In genomic region chr1:1599030-1599916, GRCh38 we compare ENCODE assay signal across 7 cellular contexts. TPM values are rescaled to one million over a fixed set of nuclear protein-coding genes. Genes with fewer than 3 reads are reported as not detected.
A peak's percentile ranks its signal among the peaks of the same experiment; 100 is the strongest.
DNase-seq lines count a peak whose midpoint lies in the region; ATAC-seq, FAIRE-seq and TF ChIP-seq lines count a peak whose summit lies in the region.

No MANE protein-coding gene starts in this region.

- peaks cover 5% of the 10 kb centered on the region for H4K20me1 ChIP-seq in astrocyte (ENCODE audit: insufficient read depth, low read length)

- intact Hi-C loops in transverse colon (cut with DNase I; ENCODE audit: low total_unique reads): no loop called here

- H3K4me1 Mint-ChIP-seq in astrocyte (ENCODE audit: low read depth, unreplicated experiment): no peaks in the 10 kb centered on the region
- H3K4me1 Mint-ChIP-seq in immature natural killer cell: peaks cover 0 to 5% of the 10 kb centered on the region in 2 donors

- H3K27me3 ChIP-seq in astrocyte (ENCODE audit: insufficient read depth, low read length) (peaks cover 13% of the 10 kb centered on the region), transverse colon (peaks cover 62% of the 10 kb centered on the region)

- WGBS in transverse colon (ENCODE audit: low coverage in 1 of 2), 2 donors: 12% methylated on average over 79 of the region's 108 CpGs; no CpG with 5 or more reads in 1 of the 2 donors

- H3K36me3 Mint-ChIP-seq in astrocyte (ENCODE audit: low read depth, unreplicated experiment): no peaks in the 10 kb centered on the region
- no peaks in the 10 kb centered on the region for H3K36me3 Mint-ChIP-seq in immature natural killer cell

- H3K4me1 ChIP-seq in astrocyte (ENCODE audit: insufficient read depth, low read length): peaks cover 10% of the 10 kb centered on the region
- H3K4me1 ChIP-seq in transverse colon: peaks cover 5 to 15% (median 10%) of the 10 kb centered on the region in 4 donors

- TF ChIP-seq POLR2A in transverse colon (IDR thresholded peaks at IDR 0.05): no peak

- no peaks in the 10 kb centered on the region for H3K79me2 ChIP-seq in astrocyte (ENCODE audit: insufficient read depth, low read length)

- H3K4me3 Mint-ChIP-seq in astrocyte (ENCODE audit: unreplicated experiment) (peak overlapping the region; percentile 80), immature natural killer cell (peak overlapping the region; percentile 62 to 72 (median 69))

- H3K27me3 Mint-ChIP-seq in astrocyte (ENCODE audit: low read depth, unreplicated experiment) (peaks cover 19% of the 10 kb centered on the region), immature natural killer cell (ENCODE audit: low read depth in 3 of 3) (peaks cover 0 to 3% (median 0%) of the 10 kb centered on the region in 3 donors)

- no peak overlapping the region for H3K27ac Mint-ChIP-seq in astrocyte (ENCODE audit: unreplicated experiment)
- no peak overlapping the region for H3K27ac Mint-ChIP-seq in immature natural killer cell

- DNase-seq in GDM1 (lab: John Stamatoyannopoulos, UW) (peak; percentile 30), NCI-H226 (peak; percentile 43), astrocyte (ENCODE audit: low read depth) (no peak), immature natural killer cell (peak; percentile 51 to 63 (median 58)), transverse colon (no peak), omental fat pad (ENCODE audit: low spot score) (no peak), DMS114 treated with DMSO at 0.1 percent for 48 hours (lab: John Stamatoyannopoulos, UW; ENCODE audit: unreplicated experiment) (no peak)

- no peaks in the 10 kb centered on the region for H3K9me3 Mint-ChIP-seq in astrocyte (ENCODE audit: unreplicated experiment)
- no peaks in the 10 kb centered on the region for H3K9me3 Mint-ChIP-seq in immature natural killer cell

- H3K9ac ChIP-seq in astrocyte (ENCODE audit: low read length): no peak overlapping the region

- in situ Hi-C loops in transverse colon (cut with MboI; ENCODE audit: low pct_ligation_motif_present in 1 of 4, low pct_unique_long_range_greater_than_20kb in 1 of 4, low sequenced_read_pairs in 3 of 4): no loop called here

- TF ChIP-seq EP300 in transverse colon (IDR thresholded peaks at IDR 0.05; ENCODE audit: low read depth): no peak

- H3K4me2 ChIP-seq in astrocyte (ENCODE audit: low read length): peak overlapping the region; percentile 74

- H3K4me3 ChIP-seq in astrocyte (ENCODE audit: insufficient read depth, low read depth, low read length) (peak overlapping the region; percentile 17), transverse colon (peak overlapping the region in 3 of 4 donors; percentile 10 to 40 (median 35))

- FAIRE-seq in astrocyte (lab: Jason Lieb, UNC): no peak

- H3K36me3 ChIP-seq in astrocyte (ENCODE audit: insufficient read depth, low read length): no peaks in the 10 kb centered on the region
- no peaks in the 10 kb centered on the region for H3K36me3 ChIP-seq in transverse colon

- TF ChIP-seq CTCF in astrocyte (IDR thresholded peaks at IDR 0.05; ENCODE audit: insufficient read depth, low read depth, low read length): no peak
- no peak for TF ChIP-seq CTCF in transverse colon (IDR thresholded peaks at IDR 0.05)
- TF ChIP-seq CTCF in omental fat pad (IDR thresholded peaks at IDR 0.05): no peak

- H2AFZ ChIP-seq in astrocyte (ENCODE audit: low read depth, low read length): peak overlapping the region; percentile 34

- H3K9me3 ChIP-seq in astrocyte (ENCODE audit: insufficient read depth, low read depth, low read length) (no peaks in the 10 kb centered on the region), transverse colon (no peaks in the 10 kb centered on the region)

- ATAC-seq in omental fat pad (ENCODE audit: low FRiP score): no peak

- H3K27ac ChIP-seq in astrocyte (ENCODE audit: low read depth, low read length): no peak overlapping the region
- no peak overlapping the region for H3K27ac ChIP-seq in transverse colon

RNA-seq across cellular contexts. Expression of gene FNDC10, which starts 0.7 kb away (rescaled TPM):
- 7.4 and 8.7 TPM in 2 replicates for total RNA-seq in astrocyte
- polyA plus RNA-seq in immature natural killer cell: 1 to 10 TPM in 2 of 3 donors, under 1 TPM in 1; 0.64 to 1.4 (median 1.1) TPM
- 1 to 10 TPM; 1.5 to 4.6 (median 3.7) TPM for total RNA-seq in transverse colon
- total RNA-seq in omental fat pad: 1 to 10 TPM in 3 of 4 donors, not detected in 1; 1.9 to 2.6 (median 2.2) TPM

RNA-seq across cellular contexts. Expression of gene MIB2, which starts 16.0 kb away (rescaled TPM):
- 73.6 and 80.1 TPM in 2 replicates for total RNA-seq in astrocyte
- 10 to 100 TPM; 44.0 to 89.0 (median 86.7) TPM for polyA plus RNA-seq in immature natural killer cell
- total RNA-seq in transverse colon: 100 to 1,000 TPM in 3 of 4 donors, 10 to 100 TPM in 1; 94.2 to 346 (median 224) TPM
- 10 to 100 TPM; 33.7 to 52.2 (median 40.2) TPM for total RNA-seq in omental fat pad

RNA-seq across cellular contexts. Expression of gene SSU72, which starts 24.6 kb away (rescaled TPM):
- total RNA-seq in astrocyte (143 and 145 TPM in 2 replicates), transverse colon (100 to 1,000 TPM in 3 of 4 donors, 10 to 100 TPM in 1; 95.0 to 162 (median 136) TPM), omental fat pad (100 to 1,000 TPM in 3 of 4 donors, 10 to 100 TPM in 1; 95.7 to 130 (median 107) TPM)
- 100 to 1,000 TPM; 159 to 241 (median 160) TPM for polyA plus RNA-seq in immature natural killer cell

RNA-seq across cellular contexts. Expression of gene MMP23B, which starts 32.7 kb away (rescaled TPM):
- total RNA-seq in astrocyte (40.1 and 40.7 TPM in 2 replicates), transverse colon (10 to 100 TPM in 2 of 4 donors, 1 to 10 TPM in 2; 4.9 to 58.9 (median 9.9) TPM), omental fat pad (10 to 100 TPM in 3 of 4 donors, 1 to 10 TPM in 1; 9.8 to 61.7 (median 18.5) TPM)
- 10 to 100 TPM; 10.4 to 22.3 (median 12.6) TPM for polyA plus RNA-seq in immature natural killer cell

RNA-seq across cellular contexts. Expression of gene TMEM240, which starts 58.8 kb away (rescaled TPM):
- 7.0 and 9.0 TPM in 2 replicates for total RNA-seq in astrocyte
- polyA plus RNA-seq in immature natural killer cell: not detected
- 10 to 100 TPM in 1 of 4 donors, 1 to 10 TPM in 2, not detected in 1; 3.8 to 27.3 (median 4.2) TPM for total RNA-seq in transverse colon
- total RNA-seq in omental fat pad: 1 to 10 TPM; 2.6 to 3.5 (median 3.1) TPM

Comparison
In these comparisons a context has a peak if more than half of its experiments do, and no peak if none do; other contexts are left out.
1. DNase-seq: peak in GDM1 (single experiment), NCI-H226 (single experiment) and immature natural killer cell (3 of 3); none in astrocyte (single experiment), transverse colon (single experiment), omental fat pad (single experiment) and DMS114 treated with DMSO at 0.1 percent for 48 hours (single experiment).